In the genomic region with DNA sequence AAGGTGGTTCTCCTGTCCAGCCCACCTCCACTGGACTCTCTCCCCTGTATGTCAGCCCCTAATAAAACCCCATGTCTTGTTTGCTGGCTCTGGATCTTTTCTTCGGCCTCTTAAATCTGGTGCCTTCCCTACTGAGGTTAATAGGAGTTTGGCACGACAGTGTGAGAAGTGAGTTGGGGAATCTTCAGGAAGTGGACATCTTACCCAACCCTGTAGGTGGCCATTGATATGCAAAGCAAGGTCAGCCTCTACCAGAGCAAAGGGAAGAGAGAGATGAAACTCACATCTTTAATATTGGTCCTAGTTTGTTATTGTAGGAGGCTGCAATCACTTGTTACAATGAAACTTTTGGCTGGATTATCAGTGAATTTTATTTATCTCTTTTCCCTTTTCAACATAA, we compare ENCODE assay signal across 24 cellular contexts.
"Had no signal": no experiment of that assay in that cellular context is flagged by ENCODE, and none has a peak within 500 bp of the region (broad histone marks: within the 10 kb centered on the region; RNA-seq: fewer than 3 reads in every experiment).

No MANE protein-coding gene starts in this region.

- H3K27ac ChIP-seq: RWPE1 had no signal

- FAIRE-seq: HepG2 had no signal

- H3K27me3 ChIP-seq: MG63 had no signal

- DNase-seq: IMR-90, Karpas-422, KG1, MG63, NCI-H1092, NCI-H1105 treated with DMSO at 0.1 percent for 48 hours, NCI-H1417 treated with DMSO at 0.1 percent for 48 hours, NCI-H146, NCI-H1694 treated with DMSO at 0.1 percent for 48 hours, NCI-H1930, NCI-H2081, NCI-H2107, NCI-H226, NCI-H446, NCI-H510A, NCI-H524 treated with DMSO at 0.1 percent for 48 hours, NCI-H69, NCI-H774, SHP77, SK-N-SH had no signal

- ATAC-seq: HepG2, Panc1, PC-3 had no signal

- H3K4me3 ChIP-seq: MG63 had no signal

- H3K9me3 ChIP-seq: MG63, SK-N-SH had no signal

- H3K9ac ChIP-seq: SK-N-SH had no signal

- H3K4me2 ChIP-seq: SK-N-SH had no signal
